Comparison of ENCODE assay signal across 12 cellular contexts in the genomic region with DNA sequence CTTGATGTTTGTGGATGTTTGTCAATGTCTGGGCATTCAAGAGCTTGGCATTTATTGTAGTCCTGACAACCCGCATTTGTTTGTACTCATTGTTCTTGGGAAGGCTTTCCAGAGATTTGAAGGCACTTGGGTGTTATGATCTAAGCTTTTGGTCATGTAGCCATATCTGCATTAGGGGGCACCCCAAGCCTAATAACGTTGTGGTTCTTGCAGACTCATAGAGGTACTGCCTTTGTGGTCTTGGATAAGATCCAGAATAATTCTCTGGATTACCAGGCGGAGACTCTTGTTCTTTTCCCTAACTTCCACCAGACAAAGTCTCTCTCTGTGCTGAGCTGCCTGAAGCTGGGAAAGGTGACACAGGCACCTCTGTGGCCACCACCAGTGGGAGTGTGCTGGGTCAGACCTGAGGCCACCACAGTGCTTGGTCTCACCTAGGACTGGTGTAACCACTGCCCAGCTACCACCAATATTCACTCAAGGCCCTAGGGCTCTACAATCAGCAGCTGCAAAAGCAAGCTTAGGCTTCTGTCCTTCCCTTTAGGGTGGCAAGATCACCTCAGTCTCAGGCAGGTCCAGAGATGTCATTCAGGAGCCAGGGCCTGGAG.
DNase-seq lines count a peak whose midpoint lies in the region; ATAC-seq, FAIRE-seq and TF ChIP-seq lines count a peak whose summit lies in the region.
"Had no signal": no experiment of that assay in that cellular context is flagged by ENCODE, and none has a peak within 500 bp of the region (broad histone marks: within the 10 kb centered on the region; RNA-seq: fewer than 3 reads in every experiment).

No MANE protein-coding gene starts in this region.

- H2BK5ac ChIP-seq in mesendoderm (ENCODE audit: low read length): peak overlapping the region; percentile 92

- peak overlapping the region; percentile 26 for H4K5ac ChIP-seq in mesendoderm (ENCODE audit: low read length)

- no peaks in the 10 kb centered on the region for H3K36me3 Mint-ChIP-seq in HFFc6 (ENCODE audit: low read depth)

- no peak overlapping the region for H3K4me3 Mint-ChIP-seq in HFFc6
- H3K4me3 Mint-ChIP-seq: activated T-cell treated with anti-CD3 and anti-CD28 coated beads, Interleukin-2, amount 50 U/mL, for 4 hours; nephron progenitor cell had no signal

- SMC1A ChIA-PET in GM12878 (lab: Charles Lee; ENCODE audit: uncharacterized antibody, unreplicated experiment): no interaction called here

- TF ChIP-seq CTCF in BJ (IDR thresholded peaks at IDR 0.05; ENCODE audit: insufficient read depth, low read depth, low read length) (peak; percentile 50), HFFc6 (IDR thresholded peaks at IDR 0.05) (peak; percentile 78), GM12878 (IDR thresholded peaks at IDR 0.05 in 2 of 3, conservative IDR thresholded peaks at IDR 0.05 in 1 of 3; ENCODE audit: control insufficient read depth in 2 of 3, extremely low read depth in 1 of 3, insufficient read depth in 1 of 3, low read depth in 3 of 3, low read length in 3 of 3) (no peak)

- H3K23ac ChIP-seq in mesendoderm (ENCODE audit: low read length): no peak overlapping the region

- H3K79me2 ChIP-seq in GM12878 (ENCODE audit: control insufficient read depth, insufficient read depth, low read length): no peaks in the 10 kb centered on the region
- H3K79me2 ChIP-seq in mesendoderm (ENCODE audit: control insufficient read depth, insufficient read depth, low read length): no peaks in the 10 kb centered on the region

- no peak overlapping the region for H4K8ac ChIP-seq in mesendoderm (ENCODE audit: low read depth, low read length)

- no peak for FAIRE-seq in GM12878 (lab: Jason Lieb, UNC)

- H3K4ac ChIP-seq in mesendoderm (ENCODE audit: low read depth, low read length): peak overlapping the region; percentile 95

- H3K36me3 ChIP-seq in BJ (ENCODE audit: control insufficient read depth, insufficient read depth, low read length) (no peaks in the 10 kb centered on the region), GM12878 (ENCODE audit: control insufficient read depth in 2 of 2, insufficient read depth in 2 of 2, low read length in 1 of 2) (no peaks in the 10 kb centered on the region), mesendoderm (ENCODE audit: control insufficient read depth, insufficient read depth, low read length) (no peaks in the 10 kb centered on the region)

- peak overlapping the region; percentile 81 for H3K27ac Mint-ChIP-seq in HFFc6
- H3K27ac Mint-ChIP-seq: nephron progenitor cell had no signal

- ATAC-seq in GM12878 (no peak), HG03039 (IDR thresholded peaks at IDR 0.05; ENCODE audit: unreplicated experiment) (no peak), left lobe of liver (no peak)
- ATAC-seq: activated T-cell treated with anti-CD3 and anti-CD28 coated beads, Interleukin-2, amount 50 U/mL, for 4 hours had no signal

- TF ChIP-seq POLR2A in GM12878 (IDR thresholded peaks at IDR 0.05; ENCODE audit: low read depth, low read length): no peak

- no peaks in the 10 kb centered on the region for H4K20me1 ChIP-seq in GM12878 (ENCODE audit: control insufficient read depth, insufficient read depth)

- H2BK15ac ChIP-seq in mesendoderm (replicated peaks; ENCODE audit: low read depth): no peak overlapping the region

- DNase-seq in BJ (ENCODE audit: low read depth): no peak
- peak; percentile 91 for DNase-seq in HFFc6
- no peak for DNase-seq in GM12878 (ENCODE audit: low read depth, low spot score)
- DNase-seq in mesendoderm: peak; percentile 89
- no peak for DNase-seq in 8988T
- no peak for DNase-seq in cortex of kidney (lab: John Stamatoyannopoulos, UW)
- DNase-seq in left lobe of liver (ENCODE audit: low spot score): no peak
- DNase-seq: activated T-cell treated with anti-CD3 and anti-CD28 coated beads, Interleukin-2, amount 50 U/mL, for 4 hours; DMS79; nephron progenitor cell; stimulated activated CD4-positive, alpha-beta T cell treated with anti-CD3 and anti-CD28 coated beads, Interleukin-4, amount 100 ng/mL, for 24 hours had no signal

- no peak overlapping the region for H2AK5ac ChIP-seq in mesendoderm (ENCODE audit: low read length)

- H3K9me3 ChIP-seq in GM12878 (replicated peaks; ENCODE audit: control insufficient read depth, insufficient read depth, low read length): no peaks in the 10 kb centered on the region

- H2AFZ ChIP-seq in GM12878 (ENCODE audit: control insufficient read depth, low read depth, low read length): no peak overlapping the region

- peak; percentile 37; the same call in 1 of the 2 replicates for TF ChIP-seq RAD21 in GM12878 (IDR thresholded peaks at IDR 0.05; ENCODE audit: insufficient read depth, low read depth, low read length)

- POLR2A ChIA-PET in BJ (lab: Charles Lee): no interaction called here
- POLR2A ChIA-PET in GM12878 (lab: Charles Lee): no interaction called here

- H3K4me3 ChIP-seq in BJ (ENCODE audit: low read depth, low read length): no peak overlapping the region
- no peak overlapping the region for H3K4me3 ChIP-seq in GM12878
- no peak overlapping the region for H3K4me3 ChIP-seq in mesendoderm (ENCODE audit: low read length)

- intact Hi-C loops in GM12878 (cut with micrococcal nuclease; ENCODE audit: unreplicated experiment): no loop called here

- peaks cover 37% of the 10 kb centered on the region for H3K4me1 Mint-ChIP-seq in HFFc6 (ENCODE audit: low read depth)
- H3K4me1 Mint-ChIP-seq: nephron progenitor cell had no signal

- H3K9me3 Mint-ChIP-seq in HFFc6: no peaks in the 10 kb centered on the region
- H3K9me3 Mint-ChIP-seq: activated T-cell treated with anti-CD3 and anti-CD28 coated beads, Interleukin-2, amount 50 U/mL, for 4 hours had no signal

- TF ChIP-seq EP300 in GM12878 (IDR thresholded peaks at IDR 0.05; ENCODE audit: borderline replicate concordance in 1 of 2, control insufficient read depth in 1 of 2, low read depth in 2 of 2, low read length in 2 of 2): no peak

- no peaks in the 10 kb centered on the region for H3K4me1 ChIP-seq in GM12878 (ENCODE audit: control insufficient read depth, insufficient read depth, low read length)
- H3K4me1 ChIP-seq in mesendoderm (ENCODE audit: control insufficient read depth, low read depth, low read length): peaks cover 3% of the 10 kb centered on the region

- RAD21 ChIA-PET in GM12878 (lab: Charles Lee; ENCODE audit: unreplicated experiment): no interaction called here

- WGBS in GM12878 (ENCODE audit: insufficient coverage, insufficient replicate concordance, low lambda C conversion rate, missing lambda C conversion rate): 19% methylated on average over 3 of the region's 3 CpGs
- no CpG with 5 or more reads among the region's 3 CpGs for WGBS in mesendoderm (ENCODE audit: extremely low coverage, insufficient coverage, low lambda C conversion rate)

- peak overlapping the region; percentile 19 for H3K18ac ChIP-seq in mesendoderm (ENCODE audit: low read length)

- H3K4me2 ChIP-seq in GM12878 (ENCODE audit: control insufficient read depth, insufficient read depth) (no peak overlapping the region), mesendoderm (ENCODE audit: low read length) (no peak overlapping the region)

- peak overlapping the region; percentile 66 for H3K56ac ChIP-seq in mesendoderm (ENCODE audit: low read length)

- no TSS peak for BruUV-seq in GM12878 (replicated peaks; lab: Mats Ljungman, UMichigan)

- peak overlapping the region; percentile 54 for H2BK120ac ChIP-seq in mesendoderm (ENCODE audit: low read depth, low read length)

- no peaks in the 10 kb centered on the region for H3K79me1 ChIP-seq in mesendoderm (ENCODE audit: low read length)

- H3K9ac ChIP-seq in GM12878 (ENCODE audit: control insufficient read depth, insufficient read depth, low read length) (no peak overlapping the region), mesendoderm (ENCODE audit: low read length) (no peak overlapping the region)

- H3K27ac ChIP-seq in GM12878 (ENCODE audit: control insufficient read depth, insufficient read depth) (no peak overlapping the region), mesendoderm (ENCODE audit: low read depth, low read length) (no peak overlapping the region)

- in situ Hi-C loops in GM12878 (cut with MboI): no loop called here

- H3K27me3 Mint-ChIP-seq in HFFc6 (ENCODE audit: insufficient read depth): no peaks in the 10 kb centered on the region; the same call in 1 of the 2 replicates

- no peaks in the 10 kb centered on the region for H3K27me3 ChIP-seq in BJ (ENCODE audit: control insufficient read depth, insufficient read depth, low read length)
- no peaks in the 10 kb centered on the region for H3K27me3 ChIP-seq in GM12878 (replicated peaks in 1 of 2; ENCODE audit: control insufficient read depth in 2 of 2, insufficient read depth in 2 of 2, low read length in 1 of 2)
- H3K27me3 ChIP-seq in mesendoderm (ENCODE audit: insufficient read depth, low read length, poor library complexity): no peaks in the 10 kb centered on the region

- CTCF ChIA-PET in BJ (lab: Yijun Ruan, JAX) (interaction anchor here (0.5 to 2.3 kb wide), 10 partner anchors 9 to 459 kb away, joined by 3 to 12 read pairs (median 4); no protein-coding TSS in a partner anchor), GM12878 (lab: Yijun Ruan, JAX) (interaction anchor here (0.6 to 1.1 kb wide), 4 partner anchors 17 to 603 kb away, joined by 3 read pairs; no protein-coding TSS in a partner anchor)

TF ChIP-seq in GM12878, 131 proteins besides CTCF, POLR2A, EP300 and RAD21 (continues in another document):
- TF ChIP-seq, protein P1, sequence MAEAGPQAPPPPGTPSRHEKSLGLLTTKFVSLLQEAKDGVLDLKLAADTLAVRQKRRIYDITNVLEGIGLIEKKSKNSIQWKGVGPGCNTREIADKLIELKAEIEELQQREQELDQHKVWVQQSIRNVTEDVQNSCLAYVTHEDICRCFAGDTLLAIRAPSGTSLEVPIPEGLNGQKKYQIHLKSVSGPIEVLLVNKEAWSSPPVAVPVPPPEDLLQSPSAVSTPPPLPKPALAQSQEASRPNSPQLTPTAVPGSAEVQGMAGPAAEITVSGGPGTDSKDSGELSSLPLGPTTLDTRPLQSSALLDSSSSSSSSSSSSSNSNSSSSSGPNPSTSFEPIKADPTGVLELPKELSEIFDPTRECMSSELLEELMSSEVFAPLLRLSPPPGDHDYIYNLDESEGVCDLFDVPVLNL (IDR thresholded peaks at IDR 0.05; ENCODE audit: low read depth, low read length): no peak
- TF ChIP-seq, protein P2, sequence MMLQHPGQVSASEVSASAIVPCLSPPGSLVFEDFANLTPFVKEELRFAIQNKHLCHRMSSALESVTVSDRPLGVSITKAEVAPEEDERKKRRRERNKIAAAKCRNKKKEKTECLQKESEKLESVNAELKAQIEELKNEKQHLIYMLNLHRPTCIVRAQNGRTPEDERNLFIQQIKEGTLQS (IDR thresholded peaks at IDR 0.05; ENCODE audit: borderline replicate concordance, extremely low read depth, low read depth, low read length): no peak
- TF ChIP-seq NFIC (IDR thresholded peaks at IDR 0.05; ENCODE audit: low read depth, low read length): no peak
- TF ChIP-seq RCOR1 (conservative IDR thresholded peaks at IDR 0.05; ENCODE audit: low read depth, low read length): no peak
- no peak for TF ChIP-seq SPI1 (IDR thresholded peaks at IDR 0.05; ENCODE audit: borderline replicate concordance, insufficient read depth, low read depth, low read length)
- no peak for TF ChIP-seq GATAD2B (conservative IDR thresholded peaks at IDR 0.05; ENCODE audit: low read depth)
- TF ChIP-seq HDGF (IDR thresholded peaks at IDR 0.05): no peak
- TF ChIP-seq STAT1 (conservative IDR thresholded peaks at IDR 0.05): no peak
- TF ChIP-seq SMC3 (IDR thresholded peaks at IDR 0.05; ENCODE audit: borderline replicate concordance, low read length): no peak

Comparison
In these comparisons a context has a peak if more than half of its experiments do, and no peak if none do; other contexts are left out.
1. DNase-seq: peak in HFFc6 (single experiment) and mesendoderm (single experiment); none in BJ (single experiment), GM12878 (single experiment), 8988T (single experiment), cortex of kidney (single experiment) and left lobe of liver (single experiment).
2. CTCF ChIP-seq: peak in BJ (single experiment) and HFFc6 (single experiment); none in GM12878 (0 of 3).